ENCODE assay signal across 1 cellular context in genomic region chr6:3287976-3288707, GRCh38.
TF ChIP-seq lines count a peak whose summit lies in the region.

No MANE protein-coding gene starts in this region.

TF ChIP-seq in K562, 482 proteins besides CTCF, POLR2A, EP300 and RAD21 (continued from another document and continues in another):
- TF ChIP-seq CEBPG (CRISPR knock-in tag; IDR thresholded peaks at IDR 0.05), result peak; percentile 46
- no peak for TF ChIP-seq CEBPG (tag; conservative IDR thresholded peaks at IDR 0.05 in 1 of 2, IDR thresholded peaks at IDR 0.05 in 1 of 2)
- 0 out of 2 replicates have a peak, but pooled peaks have one; percentile 76 for TF ChIP-seq TCF7 (IDR thresholded peaks at IDR 0.05; ENCODE audit: borderline replicate concordance)
- TF ChIP-seq MCM7 (IDR thresholded peaks at IDR 0.05), result no peak
- TF ChIP-seq ETS2 (tag; IDR thresholded peaks at IDR 0.05; ENCODE audit: borderline replicate concordance, poor library complexity, severe bottlenecking), result no peak
- TF ChIP-seq MCM2 (IDR thresholded peaks at IDR 0.05; ENCODE audit: low read depth), result no peak
- peak; percentile 76 for TF ChIP-seq NUFIP1 (IDR thresholded peaks at IDR 0.05; ENCODE audit: partially characterized antibody)
- 0 out of 2 replicates have a peak, but pooled peaks have one; percentile 42 for TF ChIP-seq MECOM (CRISPR knock-in tag; IDR thresholded peaks at IDR 0.05)
- no peak for TF ChIP-seq ZNF551 (CRISPR knock-in tag; IDR thresholded peaks at IDR 0.05)
- TF ChIP-seq FOSL1 (tag; conservative IDR thresholded peaks at IDR 0.05), result peak; percentile 72
- TF ChIP-seq, protein P1, sequence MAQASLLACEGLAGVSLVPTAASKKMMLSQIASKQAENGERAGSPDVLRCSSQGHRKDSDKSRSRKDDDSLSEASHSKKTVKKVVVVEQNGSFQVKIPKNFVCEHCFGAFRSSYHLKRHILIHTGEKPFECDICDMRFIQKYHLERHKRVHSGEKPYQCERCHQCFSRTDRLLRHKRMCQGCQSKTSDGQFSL (CRISPR knock-in tag; IDR thresholded peaks at IDR 0.05), result 0 out of 2 replicates have a peak, but pooled peaks have one; percentile 11
- TF ChIP-seq, protein P1 (tag; IDR thresholded peaks at IDR 0.05), result no peak
- TF ChIP-seq RBM22 (IDR thresholded peaks at IDR 0.05; ENCODE audit: low read depth, low read length, poor library complexity, severe bottlenecking), result no peak
- no peak for TF ChIP-seq NFATC3 (IDR thresholded peaks at IDR 0.05)
- TF ChIP-seq PHB2 (IDR thresholded peaks at IDR 0.05; ENCODE audit: low read depth), result peak; percentile 92
- TF ChIP-seq BCOR (IDR thresholded peaks at IDR 0.05), result peak; percentile 97
- TF ChIP-seq, protein P2, sequence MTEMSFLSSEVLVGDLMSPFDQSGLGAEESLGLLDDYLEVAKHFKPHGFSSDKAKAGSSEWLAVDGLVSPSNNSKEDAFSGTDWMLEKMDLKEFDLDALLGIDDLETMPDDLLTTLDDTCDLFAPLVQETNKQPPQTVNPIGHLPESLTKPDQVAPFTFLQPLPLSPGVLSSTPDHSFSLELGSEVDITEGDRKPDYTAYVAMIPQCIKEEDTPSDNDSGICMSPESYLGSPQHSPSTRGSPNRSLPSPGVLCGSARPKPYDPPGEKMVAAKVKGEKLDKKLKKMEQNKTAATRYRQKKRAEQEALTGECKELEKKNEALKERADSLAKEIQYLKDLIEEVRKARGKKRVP (CRISPR knock-in tag; IDR thresholded peaks at IDR 0.05), result peak; percentile 60; the same call in 1 of the 2 replicates
- TF ChIP-seq, protein P3, sequence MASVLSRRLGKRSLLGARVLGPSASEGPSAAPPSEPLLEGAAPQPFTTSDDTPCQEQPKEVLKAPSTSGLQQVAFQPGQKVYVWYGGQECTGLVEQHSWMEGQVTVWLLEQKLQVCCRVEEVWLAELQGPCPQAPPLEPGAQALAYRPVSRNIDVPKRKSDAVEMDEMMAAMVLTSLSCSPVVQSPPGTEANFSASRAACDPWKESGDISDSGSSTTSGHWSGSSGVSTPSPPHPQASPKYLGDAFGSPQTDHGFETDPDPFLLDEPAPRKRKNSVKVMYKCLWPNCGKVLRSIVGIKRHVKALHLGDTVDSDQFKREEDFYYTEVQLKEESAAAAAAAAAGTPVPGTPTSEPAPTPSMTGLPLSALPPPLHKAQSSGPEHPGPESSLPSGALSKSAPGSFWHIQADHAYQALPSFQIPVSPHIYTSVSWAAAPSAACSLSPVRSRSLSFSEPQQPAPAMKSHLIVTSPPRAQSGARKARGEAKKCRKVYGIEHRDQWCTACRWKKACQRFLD (CRISPR knock-in tag; IDR thresholded peaks at IDR 0.05), result peak; percentile 93; the same call in 1 of the 2 replicates
- peak; percentile 99 for TF ChIP-seq KLF16 (IDR thresholded peaks at IDR 0.05)
- TF ChIP-seq, protein P4, sequence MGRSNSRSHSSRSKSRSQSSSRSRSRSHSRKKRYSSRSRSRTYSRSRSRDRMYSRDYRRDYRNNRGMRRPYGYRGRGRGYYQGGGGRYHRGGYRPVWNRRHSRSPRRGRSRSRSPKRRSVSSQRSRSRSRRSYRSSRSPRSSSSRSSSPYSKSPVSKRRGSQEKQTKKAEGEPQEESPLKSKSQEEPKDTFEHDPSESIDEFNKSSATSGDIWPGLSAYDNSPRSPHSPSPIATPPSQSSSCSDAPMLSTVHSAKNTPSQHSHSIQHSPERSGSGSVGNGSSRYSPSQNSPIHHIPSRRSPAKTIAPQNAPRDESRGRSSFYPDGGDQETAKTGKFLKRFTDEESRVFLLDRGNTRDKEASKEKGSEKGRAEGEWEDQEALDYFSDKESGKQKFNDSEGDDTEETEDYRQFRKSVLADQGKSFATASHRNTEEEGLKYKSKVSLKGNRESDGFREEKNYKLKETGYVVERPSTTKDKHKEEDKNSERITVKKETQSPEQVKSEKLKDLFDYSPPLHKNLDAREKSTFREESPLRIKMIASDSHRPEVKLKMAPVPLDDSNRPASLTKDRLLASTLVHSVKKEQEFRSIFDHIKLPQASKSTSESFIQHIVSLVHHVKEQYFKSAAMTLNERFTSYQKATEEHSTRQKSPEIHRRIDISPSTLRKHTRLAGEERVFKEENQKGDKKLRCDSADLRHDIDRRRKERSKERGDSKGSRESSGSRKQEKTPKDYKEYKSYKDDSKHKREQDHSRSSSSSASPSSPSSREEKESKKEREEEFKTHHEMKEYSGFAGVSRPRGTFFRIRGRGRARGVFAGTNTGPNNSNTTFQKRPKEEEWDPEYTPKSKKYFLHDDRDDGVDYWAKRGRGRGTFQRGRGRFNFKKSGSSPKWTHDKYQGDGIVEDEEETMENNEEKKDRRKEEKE (IDR thresholded peaks at IDR 0.05; ENCODE audit: borderline replicate concordance in 1 of 2, control insufficient read depth in 1 of 2, low read depth in 2 of 2, low read length in 1 of 2), result peak in 1 of 2 experiments; percentile 72; a peak in 1 of 4 replicates
- TF ChIP-seq KDM2B (CRISPR knock-in tag; IDR thresholded peaks at IDR 0.05), result 0 out of 2 replicates have a peak, but pooled peaks have one; percentile 19
- peak; percentile 98 for TF ChIP-seq SMARCA4 (IDR thresholded peaks at IDR 0.05)
- TF ChIP-seq VEZF1 (CRISPR knock-in tag; IDR thresholded peaks at IDR 0.05), result peak; percentile 83
- TF ChIP-seq BRCA1 (IDR thresholded peaks at IDR 0.05), result no peak
- no peak for TF ChIP-seq BRCA1 (CRISPR knock-in tag; IDR thresholded peaks at IDR 0.05)
- no peak for TF ChIP-seq ZKSCAN3 (CRISPR knock-in tag; IDR thresholded peaks at IDR 0.05)
- no peak for TF ChIP-seq PPARD (CRISPR knock-in tag; IDR thresholded peaks at IDR 0.05)
- TF ChIP-seq, protein P5, sequence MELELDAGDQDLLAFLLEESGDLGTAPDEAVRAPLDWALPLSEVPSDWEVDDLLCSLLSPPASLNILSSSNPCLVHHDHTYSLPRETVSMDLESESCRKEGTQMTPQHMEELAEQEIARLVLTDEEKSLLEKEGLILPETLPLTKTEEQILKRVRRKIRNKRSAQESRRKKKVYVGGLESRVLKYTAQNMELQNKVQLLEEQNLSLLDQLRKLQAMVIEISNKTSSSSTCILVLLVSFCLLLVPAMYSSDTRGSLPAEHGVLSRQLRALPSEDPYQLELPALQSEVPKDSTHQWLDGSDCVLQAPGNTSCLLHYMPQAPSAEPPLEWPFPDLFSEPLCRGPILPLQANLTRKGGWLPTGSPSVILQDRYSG (tag; conservative IDR thresholded peaks at IDR 0.05; ENCODE audit: low read depth), result 0 out of 2 replicates have a peak, but pooled peaks have one; percentile 29
- TF ChIP-seq ZNF668 (CRISPR knock-in tag; IDR thresholded peaks at IDR 0.05), result no peak
- 0 out of 2 replicates have a peak, but pooled peaks have one; percentile 21 for TF ChIP-seq L3MBTL2 (IDR thresholded peaks at IDR 0.05)
- peak in 1 of 2 experiments; percentile 85; a peak in 2 of 4 replicates for TF ChIP-seq ETV6 (IDR thresholded peaks at IDR 0.05; ENCODE audit: borderline replicate concordance in 1 of 2, low read depth in 2 of 2, low read length in 1 of 2)
- no peak for TF ChIP-seq ETV6 (CRISPR knock-in tag; IDR thresholded peaks at IDR 0.05; ENCODE audit: borderline replicate concordance)
- TF ChIP-seq SIN3B (IDR thresholded peaks at IDR 0.05; ENCODE audit: low read depth), result no peak
- TF ChIP-seq NFYB (IDR thresholded peaks at IDR 0.05; ENCODE audit: extremely low read depth, insufficient read length), result no peak
- no peak for TF ChIP-seq TAF9B (IDR thresholded peaks at IDR 0.05; ENCODE audit: partially characterized antibody)
- no peak for TF ChIP-seq ILF3 (IDR thresholded peaks at IDR 0.05; ENCODE audit: borderline replicate concordance)
- peak; percentile 86 for TF ChIP-seq ZKSCAN1 (IDR thresholded peaks at IDR 0.05; ENCODE audit: low read depth, low read length)
- TF ChIP-seq NFIX (CRISPR knock-in tag; IDR thresholded peaks at IDR 0.05; ENCODE audit: low read depth), result no peak
- TF ChIP-seq EGR1 (conservative IDR thresholded peaks at IDR 0.05), result peak; percentile 90
- peak; percentile 94 for TF ChIP-seq ZEB2 (IDR thresholded peaks at IDR 0.05)
- TF ChIP-seq CXXC5 (CRISPR knock-in tag; IDR thresholded peaks at IDR 0.05), result peak; percentile 74
- no peak for TF ChIP-seq KLF10 (CRISPR knock-in tag; IDR thresholded peaks at IDR 0.05)
- TF ChIP-seq DIDO1 (tag; IDR thresholded peaks at IDR 0.05; ENCODE audit: low read depth), result no peak
- TF ChIP-seq PHF20 (IDR thresholded peaks at IDR 0.05; ENCODE audit: partially characterized antibody), result peak; percentile 42
- TF ChIP-seq ZBTB1 (CRISPR knock-in tag; IDR thresholded peaks at IDR 0.05; ENCODE audit: borderline replicate concordance, low read depth), result no peak
- 0 out of 2 replicates have a peak, but pooled peaks have one; percentile 72 for TF ChIP-seq GATAD2A (IDR thresholded peaks at IDR 0.05)
- peak; percentile 76 for TF ChIP-seq MTA1 (IDR thresholded peaks at IDR 0.05; ENCODE audit: borderline replicate concordance)
- TF ChIP-seq, protein P6, sequence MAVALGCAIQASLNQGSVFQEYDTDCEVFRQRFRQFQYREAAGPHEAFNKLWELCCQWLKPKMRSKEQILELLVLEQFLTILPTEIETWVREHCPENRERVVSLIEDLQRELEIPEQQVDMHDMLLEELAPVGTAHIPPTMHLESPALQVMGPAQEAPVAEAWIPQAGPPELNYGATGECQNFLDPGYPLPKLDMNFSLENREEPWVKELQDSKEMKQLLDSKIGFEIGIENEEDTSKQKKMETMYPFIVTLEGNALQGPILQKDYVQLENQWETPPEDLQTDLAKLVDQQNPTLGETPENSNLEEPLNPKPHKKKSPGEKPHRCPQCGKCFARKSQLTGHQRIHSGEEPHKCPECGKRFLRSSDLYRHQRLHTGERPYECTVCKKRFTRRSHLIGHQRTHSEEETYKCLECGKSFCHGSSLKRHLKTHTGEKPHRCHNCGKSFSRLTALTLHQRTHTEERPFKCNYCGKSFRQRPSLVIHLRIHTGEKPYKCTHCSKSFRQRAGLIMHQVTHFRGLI (CRISPR knock-in tag; IDR thresholded peaks at IDR 0.05), result peak; percentile 63; the same call in 1 of the 2 replicates
- TF ChIP-seq POLR2AphosphoS5 (IDR thresholded peaks at IDR 0.05; ENCODE audit: control insufficient read depth, insufficient read depth, low read depth, low read length), result peak; percentile 99
- TF ChIP-seq SMARCA5 (IDR thresholded peaks at IDR 0.05), result 0 out of 2 replicates have a peak, but pooled peaks have one; percentile 41
- peak in 1 of 3 experiments; percentile 42 for TF ChIP-seq YY1 (IDR thresholded peaks at IDR 0.05; ENCODE audit: borderline replicate concordance in 1 of 3, control insufficient read depth in 1 of 3, extremely low read depth in 1 of 3, insufficient read depth in 3 of 3, insufficient read length in 1 of 3, insufficient replicate concordance in 2 of 3, low read depth in 1 of 3, low read length in 2 of 3)
- peak; percentile 92 for TF ChIP-seq SMAD1 (IDR thresholded peaks at IDR 0.05; ENCODE audit: low read depth, low read length, partially characterized antibody)
- TF ChIP-seq FOXA1 (IDR thresholded peaks at IDR 0.05; ENCODE audit: borderline replicate concordance), result no peak
- 0 out of 2 replicates have a peak, but pooled peaks have one; percentile 16 for TF ChIP-seq SMC3 (conservative IDR thresholded peaks at IDR 0.05; ENCODE audit: insufficient read depth, low read depth, low read length)
- TF ChIP-seq, protein P7, sequence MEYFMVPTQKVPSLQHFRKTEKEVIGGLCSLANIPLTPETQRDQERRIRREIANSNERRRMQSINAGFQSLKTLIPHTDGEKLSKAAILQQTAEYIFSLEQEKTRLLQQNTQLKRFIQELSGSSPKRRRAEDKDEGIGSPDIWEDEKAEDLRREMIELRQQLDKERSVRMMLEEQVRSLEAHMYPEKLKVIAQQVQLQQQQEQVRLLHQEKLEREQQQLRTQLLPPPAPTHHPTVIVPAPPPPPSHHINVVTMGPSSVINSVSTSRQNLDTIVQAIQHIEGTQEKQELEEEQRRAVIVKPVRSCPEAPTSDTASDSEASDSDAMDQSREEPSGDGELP (CRISPR knock-in tag; IDR thresholded peaks at IDR 0.05; ENCODE audit: borderline replicate concordance), result peak; percentile 73; the same call in 1 of the 2 replicates
- no peak for TF ChIP-seq ZNF696 (CRISPR knock-in tag; conservative IDR thresholded peaks at IDR 0.05)
- peak; percentile 94 for TF ChIP-seq TRIM24 (IDR thresholded peaks at IDR 0.05)
- peak; percentile 60 to 78; a peak in 2 of 4 replicates for TF ChIP-seq TEAD1 (CRISPR knock-in tag; IDR thresholded peaks at IDR 0.05)
- no peak for TF ChIP-seq ID3 (CRISPR knock-in tag; IDR thresholded peaks at IDR 0.05)
- peak; percentile 66; the same call in 1 of the 2 replicates for TF ChIP-seq ID3 (tag; IDR thresholded peaks at IDR 0.05)
- peak; percentile 70 for TF ChIP-seq CREB1 (IDR thresholded peaks at IDR 0.05)
- no peak for TF ChIP-seq CREB1 (CRISPR knock-in tag; IDR thresholded peaks at IDR 0.05)
- peak; percentile 98 for TF ChIP-seq CBFA2T2 (conservative IDR thresholded peaks at IDR 0.05)
- TF ChIP-seq ZNF217 (CRISPR knock-in tag; IDR thresholded peaks at IDR 0.05), result no peak
- peak; percentile 45; the same call in 1 of the 2 replicates for TF ChIP-seq ATF3 (IDR thresholded peaks at IDR 0.05)
- TF ChIP-seq ATF3 (CRISPR knock-in tag; conservative IDR thresholded peaks at IDR 0.05), result peak; percentile 76; the same call in 1 of the 2 replicates
- TF ChIP-seq RBBP5 (IDR thresholded peaks at IDR 0.05; ENCODE audit: borderline replicate concordance, insufficient read depth, low read length, poor library complexity, severe bottlenecking), result peak; percentile 37
